In genomic region chr6:170089937-170090335, GRCh38 we compare ENCODE assay signal across 8 cellular contexts.
DNase-seq lines count a peak whose midpoint lies in the region; ATAC-seq and TF ChIP-seq lines count a peak whose summit lies in the region.

No MANE protein-coding gene starts in this region.

- peaks cover 74% of the 10 kb centered on the region for H3K4me1 ChIP-seq in BLaER1
- H3K4me1 ChIP-seq in mesenchymal stem cell (ENCODE audit: control insufficient read depth, insufficient read depth, low read depth, low read length): no peaks in the 10 kb centered on the region

- peak overlapping the region; percentile 52; the same call in 1 of the 2 replicates for H3K4me3 ChIP-seq in BLaER1
- no peak overlapping the region for H3K4me3 ChIP-seq in coronary artery
- no peak overlapping the region for H3K4me3 ChIP-seq in mesenchymal stem cell (ENCODE audit: insufficient read depth in 1 of 2, low read depth in 1 of 2, low read length in 2 of 2)

- H3K23ac ChIP-seq in mesenchymal stem cell (ENCODE audit: low read length in 2 of 2): no peak overlapping the region

- no peak overlapping the region for H3K4ac ChIP-seq in mesenchymal stem cell (ENCODE audit: low read depth in 1 of 2, low read length in 2 of 2)

- no peak overlapping the region for H2BK120ac ChIP-seq in mesenchymal stem cell (ENCODE audit: low read depth, low read length)

- no peak overlapping the region for H2BK5ac ChIP-seq in mesenchymal stem cell (ENCODE audit: low read depth, low read length, poor library complexity, severe bottlenecking)

- ATAC-seq in GM19035 (IDR thresholded peaks at IDR 0.05; ENCODE audit: unreplicated experiment) (peak; percentile 7), HG03354 (IDR thresholded peaks at IDR 0.05; ENCODE audit: poor library complexity, severe bottlenecking, unreplicated experiment) (peak; percentile 22)

- H3K36me3 ChIP-seq in BLaER1: no peaks in the 10 kb centered on the region
- no peaks in the 10 kb centered on the region for H3K36me3 ChIP-seq in mesenchymal stem cell (ENCODE audit: control insufficient read depth in 1 of 2, insufficient read depth in 2 of 2, low read depth in 1 of 2, low read length in 2 of 2)

- no peak overlapping the region for H2AFZ ChIP-seq in mesenchymal stem cell (ENCODE audit: low read depth, low read length)

- H2BK12ac ChIP-seq in mesenchymal stem cell (ENCODE audit: low read length in 2 of 2): no peak overlapping the region

- WGBS in mesenchymal stem cell: 88% methylated on average over 10 of the region's 11 CpGs

- peaks cover 16% of the 10 kb centered on the region for H4K20me1 ChIP-seq in BLaER1

- H4K8ac ChIP-seq in mesenchymal stem cell (ENCODE audit: low read length): no peak overlapping the region

- H3K14ac ChIP-seq in mesenchymal stem cell (ENCODE audit: low read length in 2 of 2): no peak overlapping the region

- H2BK15ac ChIP-seq in mesenchymal stem cell (ENCODE audit: low read depth, poor library complexity, severe bottlenecking): no peak overlapping the region

- peak overlapping the region; percentile 99 for H3K4me2 ChIP-seq in BLaER1
- H3K4me2 ChIP-seq in mesenchymal stem cell (ENCODE audit: low read length, poor library complexity, severe bottlenecking): no peak overlapping the region

- H3K79me1 ChIP-seq in mesenchymal stem cell (replicated peaks; ENCODE audit: low read length, poor library complexity, severe bottlenecking): no peaks in the 10 kb centered on the region

- no peak for TF ChIP-seq CTCF in coronary artery (IDR thresholded peaks at IDR 0.05)

- no peak overlapping the region for H3K18ac ChIP-seq in mesenchymal stem cell (ENCODE audit: low read depth in 1 of 2, low read length in 2 of 2)

- H2AK5ac ChIP-seq in mesenchymal stem cell (ENCODE audit: low read length, severe bottlenecking): no peak overlapping the region

- no peak overlapping the region for H4K91ac ChIP-seq in mesenchymal stem cell (ENCODE audit: low read length)

- H3K9me3 ChIP-seq in BLaER1: no peaks in the 10 kb centered on the region
- no peaks in the 10 kb centered on the region for H3K9me3 ChIP-seq in mesenchymal stem cell (ENCODE audit: control insufficient read depth, low read length)

- H3K27me3 ChIP-seq in BLaER1 (no peaks in the 10 kb centered on the region), mesenchymal stem cell (ENCODE audit: control insufficient read depth in 1 of 2, insufficient read depth in 1 of 2, low read length in 2 of 2) (peaks cover 0 to 24% of the 10 kb centered on the region in 2 experiments)

- DNase-seq in coronary artery (ENCODE audit: low spot score) (peak; percentile 65), NAMALWA (ENCODE audit: low spot score) (no peak), mesenchymal stem cell (no peak), DMS79 treated with DMSO at 0.1 percent for 48 hours (lab: John Stamatoyannopoulos, UW) (no peak), NCI-H748 (lab: John Stamatoyannopoulos, UW; ENCODE audit: unreplicated experiment) (no peak)

- H3K27ac ChIP-seq in BLaER1 (peak overlapping the region; percentile 83), coronary artery (no peak overlapping the region), mesenchymal stem cell (ENCODE audit: low read length, poor library complexity, severe bottlenecking) (no peak overlapping the region)

- H3K9ac ChIP-seq in BLaER1: peak overlapping the region; percentile 58
- no peak overlapping the region for H3K9ac ChIP-seq in mesenchymal stem cell (ENCODE audit: low read length)
